In the genomic region with DNA sequence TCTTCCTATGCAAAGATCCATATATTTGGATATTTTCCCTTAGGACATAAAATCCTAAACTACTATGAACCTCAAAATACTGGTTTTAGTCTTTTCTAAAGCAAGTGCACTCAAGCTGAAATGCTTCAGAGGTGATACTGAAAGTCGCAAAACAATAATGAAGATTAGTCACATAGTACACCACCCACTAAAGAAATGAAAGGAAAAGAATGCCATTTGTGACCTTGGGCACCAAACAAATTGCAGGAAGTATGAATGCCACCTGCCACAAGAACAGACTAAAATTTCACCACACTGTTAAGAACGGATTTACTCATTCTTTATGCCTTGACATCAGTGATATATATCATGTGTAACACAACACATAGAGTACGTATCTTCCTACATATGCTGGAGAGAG, we compare ENCODE assay signal across 16 cellular contexts.
DNase-seq lines count a peak whose midpoint lies in the region; ATAC-seq lines count a peak whose summit lies in the region.
"Had no signal": no experiment of that assay in that cellular context is flagged by ENCODE, and none has a peak within 500 bp of the region (broad histone marks: within the 10 kb centered on the region; RNA-seq: fewer than 3 reads in every experiment).

No MANE protein-coding gene starts in this region.

- intact Hi-C loops in posterior cingulate gyrus (cut with DNase I): no loop called here

- ATAC-seq in GM19025 (IDR thresholded peaks at IDR 0.05; ENCODE audit: low read depth, unreplicated experiment) (peak; percentile 75), HG02571 (IDR thresholded peaks at IDR 0.05; ENCODE audit: unreplicated experiment) (peak; percentile 75), HG03442 (IDR thresholded peaks at IDR 0.05; ENCODE audit: unreplicated experiment) (peak; percentile 83)
- ATAC-seq: activated naive CD4-positive, alpha-beta T cell treated with anti-CD3 and anti-CD28 coated beads, Interleukin-2, amount 50 U/mL, for 72 hours; left colon had no signal

- DNase-seq in kidney tubule cell (ENCODE audit: low spot score) (peak; percentile 6), superior temporal gyrus (ENCODE audit: extremely low spot score) (no peak), cerebellar nuclear complex (lab: John Stamatoyannopoulos, UW) (no peak), kidney glomerular epithelial cell (lab: John Stamatoyannopoulos, UW) (no peak), posterior cingulate gyrus (no peak)
- DNase-seq: activated CD4-positive, alpha-beta T cell treated with anti-CD3 and anti-CD28 coated beads for 1 hour; activated CD8-positive, alpha-beta memory T cell treated with anti-CD3 and anti-CD28 coated beads, Interleukin-2, amount 50 U/mL, for 48 hours; hippocampal formation; left colon; NCI-H1048; Right ventricle myocardium superior; T-helper 2 cell had no signal
